In the genomic region with DNA sequence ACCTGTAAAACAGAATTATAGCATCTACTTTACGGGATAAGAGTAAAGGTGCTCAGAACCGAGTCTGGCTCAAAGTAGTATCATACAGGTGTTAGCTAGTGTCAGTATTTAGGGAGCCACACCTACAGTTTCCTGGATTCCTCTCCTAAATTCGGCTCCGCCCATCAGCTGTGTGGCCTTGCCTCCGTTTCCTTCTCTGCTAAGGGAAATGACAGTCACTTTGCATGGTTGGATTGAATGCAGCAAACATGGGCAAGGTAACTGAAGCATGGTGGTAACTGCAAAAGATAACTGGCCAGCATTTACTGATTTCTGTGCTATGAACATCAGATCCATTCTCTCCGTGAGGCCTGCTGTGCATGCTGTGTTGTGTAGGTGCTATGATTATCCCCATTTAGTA, we compare ENCODE assay signal across 14 cellular contexts. TPM values are rescaled to one million over a fixed set of nuclear protein-coding genes. Genes with fewer than 3 reads are reported as not detected.
DNase-seq lines count a peak whose midpoint lies in the region; ATAC-seq, FAIRE-seq and TF ChIP-seq lines count a peak whose summit lies in the region.
"Had no signal": no experiment of that assay in that cellular context is flagged by ENCODE, and none has a peak within 500 bp of the region (broad histone marks: within the 10 kb centered on the region; RNA-seq: fewer than 3 reads in every experiment).

No MANE protein-coding gene starts in this region.

- peaks cover 15 to 26% of the 10 kb centered on the region in 2 donors for H3K36me3 Mint-ChIP-seq in activated naive CD4-positive, alpha-beta T cell treated with anti-CD3 and anti-CD28 coated beads, Interleukin-2, amount 50 U/mL, for 72 hours
- peaks cover 6% of the 10 kb centered on the region for H3K36me3 Mint-ChIP-seq in natural killer cell treated with Interleukin-12 subunit alpha and Interleukin-12 subunit beta and Interleukin-15 and Interleukin-18, amount 100 ng/mL, for 72 hours

- peaks cover 61% of the 10 kb centered on the region for H3K27me3 ChIP-seq in BLaER1
- H3K27me3 ChIP-seq in DND-41 (ENCODE audit: insufficient read depth, low read length, poor library complexity) = no peaks in the 10 kb centered on the region
- H3K27me3 ChIP-seq: brain microvascular endothelial cell, Peyer's patch had no signal

- no peaks in the 10 kb centered on the region for H3K9me3 Mint-ChIP-seq in activated naive CD4-positive, alpha-beta T cell treated with anti-CD3 and anti-CD28 coated beads, Interleukin-2, amount 50 U/mL, for 72 hours
- no peaks in the 10 kb centered on the region for H3K9me3 Mint-ChIP-seq in natural killer cell treated with Interleukin-12 subunit alpha and Interleukin-12 subunit beta and Interleukin-15 and Interleukin-18, amount 100 ng/mL, for 72 hours

- H3K4me3 Mint-ChIP-seq in natural killer cell treated with Interleukin-12 subunit alpha and Interleukin-12 subunit beta and Interleukin-15 and Interleukin-18, amount 100 ng/mL, for 72 hours = peak overlapping the region; percentile 68

- no peaks in the 10 kb centered on the region for H3K36me3 ChIP-seq in BLaER1
- peaks cover 9% of the 10 kb centered on the region for H3K36me3 ChIP-seq in DND-41 (ENCODE audit: insufficient read depth, low read length)
- H3K36me3 ChIP-seq: brain microvascular endothelial cell, Peyer's patch had no signal

- peak overlapping the region; percentile 80 for H3K4me2 ChIP-seq in BLaER1
- peak overlapping the region; percentile 98; the same call in 1 of the 2 replicates for H3K4me2 ChIP-seq in DND-41 (ENCODE audit: insufficient read depth, low read length)

- H3K27ac ChIP-seq in BLaER1 = no peak overlapping the region
- H3K27ac ChIP-seq in DND-41 (ENCODE audit: low read length) = no peak overlapping the region
- H3K27ac ChIP-seq: brain microvascular endothelial cell had no signal

- H4K20me1 ChIP-seq in BLaER1 (peaks cover 43% of the 10 kb centered on the region), DND-41 (ENCODE audit: insufficient read depth, low read length) (peaks cover 10% of the 10 kb centered on the region; the same call in 1 of the 2 replicates)

- no peak for ATAC-seq in DND-41 (ENCODE audit: insufficient read depth, low read depth)
- ATAC-seq in activated naive CD4-positive, alpha-beta T cell treated with anti-CD3 and anti-CD28 coated beads, Interleukin-2, amount 50 U/mL, for 72 hours = no peak
- ATAC-seq in natural killer cell treated with Interleukin-12 subunit alpha and Interleukin-12 subunit beta and Interleukin-15 and Interleukin-18, amount 100 ng/mL, for 72 hours = no peak
- no peak for ATAC-seq in GM19035 (IDR thresholded peaks at IDR 0.05; ENCODE audit: unreplicated experiment)
- no peak for ATAC-seq in HG02763 (IDR thresholded peaks at IDR 0.05; ENCODE audit: unreplicated experiment)

- H3K9ac ChIP-seq in BLaER1 (no peak overlapping the region), DND-41 (ENCODE audit: low read depth, low read length) (no peak overlapping the region)

- H3K4me1 ChIP-seq in BLaER1 (peaks cover 31% of the 10 kb centered on the region), DND-41 (ENCODE audit: insufficient read depth, low read length) (peaks cover 39% of the 10 kb centered on the region)

- peaks cover 0 to 4% of the 10 kb centered on the region in 2 donors for H3K27me3 Mint-ChIP-seq in natural killer cell treated with Interleukin-12 subunit alpha and Interleukin-12 subunit beta and Interleukin-15 and Interleukin-18, amount 100 ng/mL, for 72 hours

- peaks cover 34 to 56% of the 10 kb centered on the region in 2 donors for H3K4me1 Mint-ChIP-seq in natural killer cell treated with Interleukin-12 subunit alpha and Interleukin-12 subunit beta and Interleukin-15 and Interleukin-18, amount 100 ng/mL, for 72 hours (ENCODE audit: low read depth in 2 of 2)

- peaks cover 31% of the 10 kb centered on the region for H3K79me2 ChIP-seq in DND-41 (ENCODE audit: insufficient read depth, low read length)

- no peak overlapping the region for H3K4me3 ChIP-seq in BLaER1
- H3K4me3 ChIP-seq in DND-41 (ENCODE audit: low read depth in 1 of 2, low read length in 2 of 2) = no peak overlapping the region
- H3K4me3 ChIP-seq: Peyer's patch had no signal

- FAIRE-seq in HTR-8/SVneo (lab: Jason Lieb, UNC) = no peak

- no peak overlapping the region for H2AFZ ChIP-seq in DND-41 (ENCODE audit: low read depth, low read length)

- H3K9me3 ChIP-seq in BLaER1 (peaks cover 16% of the 10 kb centered on the region; the same call in 1 of the 2 replicates), DND-41 (ENCODE audit: insufficient read depth, low read length, severe bottlenecking) (no peaks in the 10 kb centered on the region)
- H3K9me3 ChIP-seq: Peyer's patch had no signal

- no peak for TF ChIP-seq CTCF in DND-41 (IDR thresholded peaks at IDR 0.05; ENCODE audit: borderline replicate concordance, extremely low read depth, low read length, poor library complexity, severe bottlenecking)

- no peak for DNase-seq in DND-41
- DNase-seq in activated naive CD4-positive, alpha-beta T cell treated with anti-CD3 and anti-CD28 coated beads, Interleukin-2, amount 50 U/mL, for 72 hours (ENCODE audit: low spot score in 2 of 2) = peak in 1 of 2 donors; percentile 25
- DNase-seq in natural killer cell treated with Interleukin-12 subunit alpha and Interleukin-12 subunit beta and Interleukin-15 and Interleukin-18, amount 100 ng/mL, for 72 hours (ENCODE audit: low spot score) = no peak
- DNase-seq in HTR-8/SVneo (ENCODE audit: insufficient read length, low spot score) = no peak
- DNase-seq in AG08396 (ENCODE audit: low spot score) = no peak
- DNase-seq: brain microvascular endothelial cell, COR-L47, NCI-H1048, NCI-H446 treated with DMSO at 0.1 percent for 48 hours had no signal

- H3K27ac Mint-ChIP-seq in activated naive CD4-positive, alpha-beta T cell treated with anti-CD3 and anti-CD28 coated beads, Interleukin-2, amount 50 U/mL, for 72 hours = peak overlapping the region; percentile 77 to 81
- peak overlapping the region in 1 of 2 donors; percentile 56 for H3K27ac Mint-ChIP-seq in natural killer cell treated with Interleukin-12 subunit alpha and Interleukin-12 subunit beta and Interleukin-15 and Interleukin-18, amount 100 ng/mL, for 72 hours

RNA-seq across cellular contexts. Expression of a gene that starts 2.8 kb away (rescaled TPM):
- total RNA-seq in activated naive CD4-positive, alpha-beta T cell treated with anti-CD3 and anti-CD28 coated beads, Interleukin-2, amount 50 U/mL, for 72 hours = 1 to 10 TPM; 4.2 to 5.3 TPM
- total RNA-seq in natural killer cell treated with Interleukin-12 subunit alpha and Interleukin-12 subunit beta and Interleukin-15 and Interleukin-18, amount 100 ng/mL, for 72 hours = 1 to 10 TPM; 3.4 to 3.8 TPM

RNA-seq across cellular contexts. Expression of a gene that starts 7.9 kb away (rescaled TPM):
- 10 to 100 TPM in 1 of 2 donors, 1 to 10 TPM in 1; 5.4 to 24.3 TPM for total RNA-seq in activated naive CD4-positive, alpha-beta T cell treated with anti-CD3 and anti-CD28 coated beads, Interleukin-2, amount 50 U/mL, for 72 hours
- total RNA-seq in natural killer cell treated with Interleukin-12 subunit alpha and Interleukin-12 subunit beta and Interleukin-15 and Interleukin-18, amount 100 ng/mL, for 72 hours = under 1 TPM; 0.55 to 0.78 TPM
- total RNA-seq: endothelial cell of umbilical vein had no signal

RNA-seq across cellular contexts. Expression of a gene that starts 31.0 kb away (rescaled TPM):
- not detected for total RNA-seq in activated naive CD4-positive, alpha-beta T cell treated with anti-CD3 and anti-CD28 coated beads, Interleukin-2, amount 50 U/mL, for 72 hours
- total RNA-seq in natural killer cell treated with Interleukin-12 subunit alpha and Interleukin-12 subunit beta and Interleukin-15 and Interleukin-18, amount 100 ng/mL, for 72 hours = not detected
- total RNA-seq: endothelial cell of umbilical vein, Peyer's patch had no signal

RNA-seq across cellular contexts. Expression of a gene that starts 37.2 kb away (rescaled TPM):
- total RNA-seq in activated naive CD4-positive, alpha-beta T cell treated with anti-CD3 and anti-CD28 coated beads, Interleukin-2, amount 50 U/mL, for 72 hours = 10 to 100 TPM; 18.3 to 26.4 TPM
- total RNA-seq in natural killer cell treated with Interleukin-12 subunit alpha and Interleukin-12 subunit beta and Interleukin-15 and Interleukin-18, amount 100 ng/mL, for 72 hours = 10 to 100 TPM; 25.6 to 25.7 TPM

RNA-seq across cellular contexts. Expression of a gene that starts 39.3 kb away (rescaled TPM):
- 1 to 10 TPM; 1.7 to 2.6 TPM for total RNA-seq in activated naive CD4-positive, alpha-beta T cell treated with anti-CD3 and anti-CD28 coated beads, Interleukin-2, amount 50 U/mL, for 72 hours
- under 1 TPM in 1 of 2 donors, not detected in 1; 0.14 TPM for total RNA-seq in natural killer cell treated with Interleukin-12 subunit alpha and Interleukin-12 subunit beta and Interleukin-15 and Interleukin-18, amount 100 ng/mL, for 72 hours
- total RNA-seq: endothelial cell of umbilical vein had no signal
